8 cellular contexts compared by ENCODE assay signal in genomic region chr21:34129039-34129891, GRCh38. TPM values are rescaled to one million over a fixed set of nuclear protein-coding genes. Genes with fewer than 3 reads are reported as not detected.
DNase-seq lines count a peak whose midpoint lies in the region; ATAC-seq and TF ChIP-seq lines count a peak whose summit lies in the region.

No MANE protein-coding gene starts in this region.

- TF ChIP-seq CTCF in A673 (conservative IDR thresholded peaks at IDR 0.05; ENCODE audit: low read depth, low read length): peak; percentile 70

- peak overlapping the region; percentile 60 for H3K4me3 Mint-ChIP-seq in activated CD4-positive, alpha-beta T cell treated with anti-CD3 and anti-CD28 coated beads for 36 hours

- peaks cover 89% of the 10 kb centered on the region for H3K4me1 Mint-ChIP-seq in activated CD4-positive, alpha-beta T cell treated with anti-CD3 and anti-CD28 coated beads for 36 hours

- no peaks in the 10 kb centered on the region for H3K27me3 ChIP-seq in A673 (replicated peaks; ENCODE audit: insufficient read depth, low read depth, low read length, poor library complexity)

- no peaks in the 10 kb centered on the region for H3K9me3 Mint-ChIP-seq in activated CD4-positive, alpha-beta T cell treated with anti-CD3 and anti-CD28 coated beads for 36 hours (ENCODE audit: low read depth)

- no peaks in the 10 kb centered on the region for H3K36me3 ChIP-seq in A673 (ENCODE audit: insufficient read depth, low read length, poor library complexity, severe bottlenecking)

- POLR2A ChIA-PET in A673 (lab: Charles Lee; ENCODE audit: low non-redundant PET): interaction anchor here (0.5 kb wide), 1 partner anchor 50 kb away, joined by 9 read pairs; no protein-coding TSS in a partner anchor
- POLR2A ChIA-PET in activated CD4-positive, alpha-beta T cell treated with anti-CD3 and anti-CD28 coated beads for 36 hours (lab: Charles Lee): interaction anchor here (0.6 to 1.5 kb wide), 7 partner anchors 23 to 214 kb away, joined by 3 to 9 read pairs (median 3); no protein-coding TSS in a partner anchor

- CTCF ChIA-PET in A673 (lab: Charles Lee): interaction anchor here (0.9 to 1.0 kb wide), 3 partner anchors 72 to 227 kb away, joined by 3 to 4 read pairs (median 3); no protein-coding TSS in a partner anchor
- CTCF ChIA-PET in activated CD4-positive, alpha-beta T cell treated with anti-CD3 and anti-CD28 coated beads for 36 hours (lab: Charles Lee): interaction anchor here (0.6 to 2.0 kb wide), 22 partner anchors 9 to 502 kb away, joined by 3 to 10 read pairs (median 3); no protein-coding TSS in a partner anchor

- H3K9me3 ChIP-seq in A673 (ENCODE audit: low read depth, low read length, poor library complexity, severe bottlenecking): no peaks in the 10 kb centered on the region

- H3K27me3 Mint-ChIP-seq in activated CD4-positive, alpha-beta T cell treated with anti-CD3 and anti-CD28 coated beads for 36 hours: no peaks in the 10 kb centered on the region

- peak; percentile 94 for DNase-seq in A673 (ENCODE audit: low spot score)
- DNase-seq in Jurkat, Clone E6-1 (ENCODE audit: low read depth, low spot score): peak; percentile 81
- DNase-seq in activated CD4-positive, alpha-beta T cell treated with anti-CD3 and anti-CD28 coated beads for 36 hours: peak; percentile 87
- peak; percentile 61 to 68 for DNase-seq in cerebellar nuclear complex (lab: John Stamatoyannopoulos, UW)
- peak; percentile 92 for DNase-seq in left kidney (ENCODE audit: low read depth, low spot score)
- DNase-seq in stimulated activated CD4-positive, alpha-beta T cell treated with anti-CD3 and anti-CD28 coated beads, Interleukin-2, amount 100 ng/mL, for 4 hours (ENCODE audit: low read depth): peak; percentile 57
- DNase-seq in NCI-H2081 treated with DMSO at 0.1 percent for 48 hours (lab: John Stamatoyannopoulos, UW): no peak

- BruUV-seq in A673 (replicated peaks; lab: Mats Ljungman, UMichigan): no TSS peak

- intact Hi-C loops in A673 (cut with micrococcal nuclease; ENCODE audit: unreplicated experiment): no loop called here
- intact Hi-C loops in activated CD4-positive, alpha-beta T cell treated with anti-CD3 and anti-CD28 coated beads for 36 hours (cut with DNase I, micrococcal nuclease): loop anchor here (1.0 to 5.0 kb wide), 7 partner anchors 52 to 220 kb away; no protein-coding TSS in a partner anchor

- peaks cover 36% of the 10 kb centered on the region for H3K4me1 ChIP-seq in A673 (ENCODE audit: insufficient read depth, low read length, poor library complexity, severe bottlenecking)

- H3K36me3 Mint-ChIP-seq in activated CD4-positive, alpha-beta T cell treated with anti-CD3 and anti-CD28 coated beads for 36 hours (ENCODE audit: low read depth): peaks cover 67% of the 10 kb centered on the region

- ATAC-seq in activated CD4-positive, alpha-beta T cell treated with anti-CD3 and anti-CD28 coated beads for 36 hours: peak; percentile 94
- ATAC-seq in GM18867 (IDR thresholded peaks at IDR 0.05; ENCODE audit: unreplicated experiment): no peak

- peak overlapping the region; percentile 80 for H3K27ac ChIP-seq in A673 (ENCODE audit: low read depth, low read length, poor library complexity, severe bottlenecking)

- H3K27ac Mint-ChIP-seq in activated CD4-positive, alpha-beta T cell treated with anti-CD3 and anti-CD28 coated beads for 36 hours: peak overlapping the region; percentile 94

- peak overlapping the region; percentile 25 for H3K4me3 ChIP-seq in A673 (ENCODE audit: low read depth, low read length, poor library complexity, severe bottlenecking)
- H3K4me3 ChIP-seq in Jurkat, Clone E6-1 (ENCODE audit: low read length): peak overlapping the region; percentile 17

RNA-seq across cellular contexts. Expression of gene MRPS6, which starts 55.9 kb away (rescaled TPM):
- 99.7 and 115 TPM in 2 replicates for total RNA-seq in A673 (2021)
- 81.5 TPM for polyA plus RNA-seq in Jurkat, Clone E6-1 (2012; ENCODE audit: insufficient read depth, insufficient read length)
- total RNA-seq in activated CD4-positive, alpha-beta T cell treated with anti-CD3 and anti-CD28 coated beads for 36 hours: 100 to 1,000 TPM; 102 to 117 TPM

RNA-seq across cellular contexts. Expression of gene SLC5A3, which starts 55.9 kb away (rescaled TPM):
- total RNA-seq in A673 (2021): 18.4 and 20.5 TPM in 2 replicates
- 14.1 TPM for polyA plus RNA-seq in Jurkat, Clone E6-1 (2012; ENCODE audit: insufficient read depth, insufficient read length)
- 10 to 100 TPM; 18.2 to 22.9 TPM for total RNA-seq in activated CD4-positive, alpha-beta T cell treated with anti-CD3 and anti-CD28 coated beads for 36 hours
